ENCODE assay signal across 8 cellular contexts in genomic region chr7:34823650-34824258, GRCh38.
A peak's percentile ranks its signal among the peaks of the same experiment; 100 is the strongest.
DNase-seq lines count a peak whose midpoint lies in the region; ATAC-seq lines count a peak whose summit lies in the region.

No MANE protein-coding gene starts in this region.

- WGBS in right cardiac atrium: 46% methylated on average over 7 of the region's 7 CpGs

- intact Hi-C loops in right cardiac atrium (cut with DNase I): loop anchor here in 2 of 4 donors (10.0 kb wide), 2 partner anchors 101 to 211 kb away; partner anchors contain the start of gene DPY19L1 (in 1 of the 2)

- no peak overlapping the region for H3K9ac ChIP-seq in adipocyte (ENCODE audit: low read length)

- no peaks in the 10 kb centered on the region for H3K36me3 ChIP-seq in adipocyte (ENCODE audit: control insufficient read depth, insufficient read depth, low read length, severe bottlenecking)

- H3K4me3 ChIP-seq in adipocyte (ENCODE audit: low read length) (no peak overlapping the region), right cardiac atrium (ENCODE audit: low read length) (no peak overlapping the region)

- H3K27me3 ChIP-seq in adipocyte (replicated peaks; ENCODE audit: control insufficient read depth, insufficient read depth, low read length) (no peaks in the 10 kb centered on the region), right cardiac atrium (ENCODE audit: control insufficient read depth, insufficient read depth) (no peaks in the 10 kb centered on the region)

- ATAC-seq in GM19463 (IDR thresholded peaks at IDR 0.05; ENCODE audit: unreplicated experiment) (peak; percentile 83), right cardiac atrium (peak in 1 of 2 donors; percentile 61)

- H3K4me1 ChIP-seq in adipocyte (ENCODE audit: control insufficient read depth, insufficient read depth, low read length): peaks cover 4% of the 10 kb centered on the region
- no peaks in the 10 kb centered on the region for H3K4me1 ChIP-seq in right cardiac atrium (ENCODE audit: control insufficient read depth, insufficient read depth, low read length)

- DNase-seq in DMS153 treated with DMSO at 0.1 percent for 48 hours (lab: John Stamatoyannopoulos, UW; ENCODE audit: unreplicated experiment) (peak; percentile 41), HT-29 (ENCODE audit: low spot score) (peak; percentile 85), SK-MEL-5 (ENCODE audit: low read depth, low spot score) (peak; percentile 74), adipocyte (ENCODE audit: low read depth) (peak; percentile 75), right cardiac atrium (peak; percentile 37 to 64 (median 59)), UCSD-AML1 (lab: John Stamatoyannopoulos, UW; ENCODE audit: unreplicated experiment) (no peak)
- DNase-seq in stimulated activated CD4-positive, alpha-beta T cell treated with anti-CD3 and anti-CD28 coated beads, Interleukin-12 subunit alpha, Interleukin-12 subunit beta, amount 100 ng/mL, for 24 hours (ENCODE audit: low read depth in 2 of 2): peak; percentile 15 to 54

- no peak overlapping the region for H3K27ac ChIP-seq in right cardiac atrium (ENCODE audit: low read length)

- H3K9me3 ChIP-seq in adipocyte (ENCODE audit: control insufficient read depth, low read length): no peaks in the 10 kb centered on the region
- H3K9me3 ChIP-seq in right cardiac atrium (ENCODE audit: control insufficient read depth, low read length): no peaks in the 10 kb centered on the region

- in situ Hi-C loops in SK-MEL-5 (cut with HindIII; ENCODE audit: low pct_unique_long_range_greater_than_20kb, low sequenced_read_pairs): no loop called here
